Comparison of ENCODE assay signal across 17 cellular contexts in genomic region chr3:142960322-142960850, GRCh38. TPM values are rescaled to one million over a fixed set of nuclear protein-coding genes. Genes with fewer than 3 reads are reported as not detected.
DNase-seq lines count a peak whose midpoint lies in the region; ATAC-seq and TF ChIP-seq lines count a peak whose summit lies in the region.
"Had no signal": no experiment of that assay in that cellular context is flagged by ENCODE, and none has a peak within 500 bp of the region (broad histone marks: within the 10 kb centered on the region; RNA-seq: fewer than 3 reads in every experiment).

No MANE protein-coding gene starts in this region.

- H3K27ac ChIP-seq in esophagus muscularis mucosa (replicated peaks in 1 of 4) = no peak overlapping the region
- no peak overlapping the region for H3K27ac ChIP-seq in GM23338 (ENCODE audit: low read depth)
- H3K27ac ChIP-seq: BLaER1 treated with 17β-estradiol and CSF1 and Interleukin-3, amounts not matched to agents 10 nM and 100 nM; SJSA1 had no signal

- ATAC-seq in stimulated activated naive CD8-positive, alpha-beta T cell treated with anti-CD3 and anti-CD28 coated beads, Interleukin-15, amount 100 ng/mL, for 72 hours = peak; percentile 11
- no peak for ATAC-seq in stimulated activated naive CD8-positive, alpha-beta T cell treated with anti-CD3 and anti-CD28 coated beads, Interleukin-15, Interleukin-2, amounts not matched to agents 100 U/mL and 50 U/mL, for 24 hours
- ATAC-seq in SK-N-SH treated with all-trans-retinoic acid at 6 μM for 48 hours (no peak), GM23338 (no peak)

- H3K4me2 ChIP-seq in GM23338 = no peak overlapping the region
- H3K4me2 ChIP-seq: BLaER1 treated with 17β-estradiol and CSF1 and Interleukin-3, amounts not matched to agents 10 nM and 100 nM had no signal

- no peak for DNase-seq in stimulated activated naive CD8-positive, alpha-beta T cell treated with anti-CD3 and anti-CD28 coated beads, Interleukin-15, amount 100 ng/mL, for 72 hours
- no peak for DNase-seq in stimulated activated naive CD8-positive, alpha-beta T cell treated with anti-CD3 and anti-CD28 coated beads, Interleukin-15, Interleukin-2, amounts not matched to agents 100 U/mL and 50 U/mL, for 24 hours
- DNase-seq in NCI-H2029 treated with DMSO at 0.1 percent for 48 hours (lab: John Stamatoyannopoulos, UW) (peak; percentile 23), esophagus muscularis mucosa (ENCODE audit: extremely low spot score) (peak; percentile 39), GM23338 (ENCODE audit: low spot score) (no peak), AG08395 (ENCODE audit: low spot score) (no peak)
- DNase-seq: ACHN; CD4-positive, alpha-beta memory T cell; EL; GF-D8; Karpas-422; NCI-H187 had no signal

- no peaks in the 10 kb centered on the region for H3K36me3 ChIP-seq in esophagus muscularis mucosa
- no peaks in the 10 kb centered on the region for H3K36me3 ChIP-seq in GM23338 (ENCODE audit: insufficient read depth)
- H3K36me3 ChIP-seq: BLaER1 treated with 17β-estradiol and CSF1 and Interleukin-3, amounts not matched to agents 10 nM and 100 nM; SJSA1 had no signal

- no peak overlapping the region for H3K4me3 Mint-ChIP-seq in stimulated activated naive CD8-positive, alpha-beta T cell treated with anti-CD3 and anti-CD28 coated beads, Interleukin-15, amount 100 ng/mL, for 72 hours
- no peak overlapping the region for H3K4me3 Mint-ChIP-seq in GM23338
- H3K4me3 Mint-ChIP-seq: T-helper 1 cell treated with Interleukin-12 subunit alpha and Interleukin-12 subunit beta and Interleukin-4 antibody, amounts not matched to agents 30 μg/mL and 1 μg/mL, for 36 hours had no signal

- TF ChIP-seq CTCF in esophagus muscularis mucosa (IDR thresholded peaks at IDR 0.05) = no peak
- TF ChIP-seq CTCF in GM23338 (conservative IDR thresholded peaks at IDR 0.05; ENCODE audit: low read depth in 2 of 2) = no peak

- peaks cover 11 to 19% (median 13%) of the 10 kb centered on the region in 4 donors for H3K4me1 ChIP-seq in esophagus muscularis mucosa
- peaks cover 3% of the 10 kb centered on the region; the same call in 1 of the 2 replicates for H3K4me1 ChIP-seq in GM23338 (ENCODE audit: insufficient read depth)

- H3K27me3 ChIP-seq in esophagus muscularis mucosa (peaks cover 0 to 54% (median 29%) of the 10 kb centered on the region in 4 donors), GM23338 (ENCODE audit: insufficient read depth) (peaks cover 42% of the 10 kb centered on the region)

- H3K27ac Mint-ChIP-seq in stimulated activated naive CD8-positive, alpha-beta T cell treated with anti-CD3 and anti-CD28 coated beads, Interleukin-15, amount 100 ng/mL, for 72 hours = no peak overlapping the region
- H3K27ac Mint-ChIP-seq in GM23338 = no peak overlapping the region
- H3K27ac Mint-ChIP-seq: CD4-positive, alpha-beta memory T cell; T-helper 1 cell treated with Interleukin-12 subunit alpha and Interleukin-12 subunit beta and Interleukin-4 antibody, amounts not matched to agents 30 μg/mL and 1 μg/mL, for 36 hours had no signal

- TF ChIP-seq POLR2A in esophagus muscularis mucosa (IDR thresholded peaks at IDR 0.05; ENCODE audit: low read depth) = no peak

- H3F3A ChIP-seq in GM23338 (replicated peaks; ENCODE audit: low read depth) = peaks cover 5% of the 10 kb centered on the region; the same call in 1 of the 2 replicates

- TF ChIP-seq EP300 in esophagus muscularis mucosa (IDR thresholded peaks at IDR 0.05) = no peak

- 0 out of 2 replicates have a peak, but pooled peaks cover 3% of the 10 kb centered on the region for H4K20me1 ChIP-seq in GM23338 (replicated peaks; ENCODE audit: insufficient read depth)
- H4K20me1 ChIP-seq: BLaER1 treated with 17β-estradiol and CSF1 and Interleukin-3, amounts not matched to agents 10 nM and 100 nM had no signal

- no peaks in the 10 kb centered on the region for H3K9me2 ChIP-seq in GM23338 (ENCODE audit: insufficient read depth)

- H3K9me3 Mint-ChIP-seq in stimulated activated naive CD8-positive, alpha-beta T cell treated with anti-CD3 and anti-CD28 coated beads, Interleukin-15, amount 100 ng/mL, for 72 hours = no peaks in the 10 kb centered on the region
- peaks cover 4% of the 10 kb centered on the region; the same call in 2 of the 3 replicates for H3K9me3 Mint-ChIP-seq in GM23338
- H3K9me3 Mint-ChIP-seq: CD4-positive, alpha-beta memory T cell; T-helper 1 cell treated with Interleukin-12 subunit alpha and Interleukin-12 subunit beta and Interleukin-4 antibody, amounts not matched to agents 30 μg/mL and 1 μg/mL, for 36 hours had no signal

- H3K4me3 ChIP-seq in esophagus muscularis mucosa = no peak overlapping the region
- no peak overlapping the region for H3K4me3 ChIP-seq in GM23338
- H3K4me3 ChIP-seq: BLaER1 treated with 17β-estradiol and CSF1 and Interleukin-3, amounts not matched to agents 10 nM and 100 nM; SJSA1 had no signal

- H3K9me3 ChIP-seq in esophagus muscularis mucosa = no peaks in the 10 kb centered on the region
- H3K9me3 ChIP-seq: SJSA1 had no signal

- intact Hi-C loops in esophagus muscularis mucosa (cut with DNase I) = no loop called here

- H3K79me2 ChIP-seq in GM23338 (replicated peaks; ENCODE audit: insufficient read depth) = no peaks in the 10 kb centered on the region

- H3K4me1 Mint-ChIP-seq in stimulated activated naive CD8-positive, alpha-beta T cell treated with anti-CD3 and anti-CD28 coated beads, Interleukin-15, amount 100 ng/mL, for 72 hours = peaks cover 11% of the 10 kb centered on the region
- H3K4me1 Mint-ChIP-seq in GM23338 = peaks cover 19% of the 10 kb centered on the region

- H3K27me3 Mint-ChIP-seq in stimulated activated naive CD8-positive, alpha-beta T cell treated with anti-CD3 and anti-CD28 coated beads, Interleukin-15, amount 100 ng/mL, for 72 hours = peaks cover 80% of the 10 kb centered on the region
- peaks cover 28% of the 10 kb centered on the region for H3K27me3 Mint-ChIP-seq in GM23338 (ENCODE audit: insufficient read depth, low read depth, poor library complexity)

- 88% methylated on average over 1 of the region's 1 CpG for WGBS in esophagus muscularis mucosa

- H3K36me3 Mint-ChIP-seq in GM23338 (ENCODE audit: low read depth) = peaks cover 15% of the 10 kb centered on the region; the same call in 2 of the 3 replicates

- no peak overlapping the region for H2AFZ ChIP-seq in GM23338

TF ChIP-seq in SK-N-SH treated with all-trans-retinoic acid at 6 μM for 48 hours, 23 proteins besides CTCF, POLR2A, EP300 and RAD21 (continues in another document):
- TF ChIP-seq TCF4 (CRISPR knock-in tag; IDR thresholded peaks at IDR 0.05; ENCODE audit: borderline replicate concordance) (no peak), ESRRG (CRISPR knock-in tag; IDR thresholded peaks at IDR 0.05) (no peak), CSDC2 (CRISPR knock-in tag; IDR thresholded peaks at IDR 0.05) (no peak), SNAI2 (CRISPR knock-in tag; IDR thresholded peaks at IDR 0.05) (no peak), RARB (CRISPR knock-in tag; IDR thresholded peaks at IDR 0.05) (no peak), TOX (CRISPR knock-in tag; IDR thresholded peaks at IDR 0.05; ENCODE audit: borderline replicate concordance) (no peak), CSRNP3 (CRISPR knock-in tag; IDR thresholded peaks at IDR 0.05) (no peak)

TF ChIP-seq in GM23338, 12 proteins besides CTCF, POLR2A, EP300 and RAD21:
- no peak for TF ChIP-seq CREB1 (CRISPR knock-in tag; IDR thresholded peaks at IDR 0.05; ENCODE audit: low read depth)

RNA-seq across cellular contexts. Expression of gene PAQR9, which starts 3.1 kb away (rescaled TPM):
- total RNA-seq in esophagus muscularis mucosa = not detected
- 2.0 and 2.3 TPM in 2 replicates for total RNA-seq in GM23338 (2014; rRNA removed; shearing (Covaris generic))
- polyA plus RNA-seq in GM23338 (2016; fragmentation: Nextera tagmentation; extraction: Ambion mirVana) = 2.0 and 2.2 TPM in 2 replicates
- total RNA-seq: CD4-positive, alpha-beta memory T cell; MCF 10A; SJSA1 had no signal
- polyA plus RNA-seq: CD4-positive, alpha-beta memory T cell had no signal

RNA-seq across cellular contexts. Expression of gene U2SURP, which starts 41.0 kb away (rescaled TPM):
- 10 to 100 TPM; 35.7 to 58.6 (median 45.2) TPM for total RNA-seq in esophagus muscularis mucosa
- total RNA-seq in GM23338 (2014; rRNA removed; shearing (Covaris generic)) = 108 and 116 TPM in 2 replicates
- 339 and 372 TPM in 2 replicates for polyA plus RNA-seq in GM23338 (2016; fragmentation: Nextera tagmentation; extraction: Ambion mirVana)

Comparison
In these comparisons a context has a peak if more than half of its experiments do, and no peak if none do; other contexts are left out.
1. DNase-seq: peak in NCI-H2029 treated with DMSO at 0.1 percent for 48 hours (single experiment) and esophagus muscularis mucosa (single experiment); none in stimulated activated naive CD8-positive, alpha-beta T cell treated with anti-CD3 and anti-CD28 coated beads, Interleukin-15, amount 100 ng/mL, for 72 hours (0 of 2), stimulated activated naive CD8-positive, alpha-beta T cell treated with anti-CD3 and anti-CD28 coated beads, Interleukin-15, Interleukin-2, amounts not matched to agents 100 U/mL and 50 U/mL, for 24 hours (single experiment), GM23338 (single experiment) and AG08395 (single experiment).